8 cellular contexts compared by ENCODE assay signal in the genomic region with DNA sequence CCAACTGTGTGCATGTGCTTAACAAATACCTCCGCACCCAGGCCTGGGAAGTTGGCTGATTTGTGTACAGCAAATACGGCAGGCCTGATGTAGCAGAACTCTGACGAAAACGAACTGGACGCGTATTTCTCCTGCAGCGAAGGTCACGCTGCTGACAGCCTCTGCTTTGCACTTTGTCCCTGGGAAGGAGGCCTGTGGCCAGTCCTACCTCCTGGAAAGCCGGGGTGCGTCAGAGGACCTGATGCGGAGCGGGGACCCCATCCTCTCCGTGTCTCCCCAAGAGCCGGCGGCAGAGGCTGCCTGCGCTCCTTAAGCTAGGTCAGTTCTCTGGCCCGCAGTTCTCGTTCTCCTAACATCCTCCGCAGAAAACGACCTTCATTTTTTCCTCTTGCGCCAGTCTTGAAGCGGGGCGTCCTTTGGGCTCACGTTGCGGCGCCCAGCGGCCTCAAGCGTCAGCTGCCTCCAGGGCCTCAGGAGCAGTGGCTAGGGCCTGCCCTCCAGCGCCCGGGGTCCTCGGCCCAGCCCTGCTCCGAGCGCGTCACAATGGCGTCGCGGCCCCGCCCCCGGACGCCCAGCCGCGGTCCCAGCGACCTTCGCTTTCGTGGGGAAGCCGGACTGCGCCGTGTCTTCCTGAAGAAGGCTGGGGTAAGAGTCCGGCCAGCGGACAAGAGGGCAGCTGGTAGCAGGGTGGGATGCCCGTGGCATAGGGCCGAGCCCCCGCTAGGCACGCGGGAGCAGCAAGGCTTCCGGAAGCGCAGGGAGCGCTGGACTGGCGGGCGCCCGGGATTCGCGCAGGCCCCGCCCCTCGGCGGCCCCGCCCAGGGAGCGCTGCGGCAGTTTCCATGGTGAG. TPM values are rescaled to one million over a fixed set of nuclear protein-coding genes. Genes with fewer than 3 reads are reported as not detected.
DNase-seq lines count a peak whose midpoint lies in the region; ATAC-seq lines count a peak whose summit lies in the region.

A gene (plus strand): TSS at position 821 of the 850 bp plus-strand sequence. CDS start 38,703 bp downstream, outside the sequence.

- ATAC-seq in GM19468 (IDR thresholded peaks at IDR 0.05; ENCODE audit: extremely low read depth, unreplicated experiment), result peak; percentile 97
- peak; percentile 98 for ATAC-seq in activated T-cell treated with anti-CD3 and anti-CD28 coated beads, Interleukin-2, amount 50 U/mL, for 4 hours

- DNase-seq in D341Med (ENCODE audit: low spot score) (peak; percentile 97), HPDE6-E6E7 (ENCODE audit: extremely low spot score) (peak; percentile 85), OCI-M1 (lab: John Stamatoyannopoulos, UW) (peak; percentile 96)
- DNase-seq in activated T-cell treated with anti-CD3 and anti-CD28 coated beads, Interleukin-2, amount 50 U/mL, for 4 hours, result peak; percentile 77
- peak; percentile 76 to 77 for DNase-seq in stimulated activated CD8-positive, alpha-beta memory T cell treated with anti-CD3 and anti-CD28 coated beads, Interleukin-7, amount 100 ng/mL, for 1 hour (ENCODE audit: low read depth in 2 of 2)

- H3K4me1 ChIP-seq in esophagus (ENCODE audit: control insufficient read depth in 2 of 2, insufficient read depth in 2 of 2, low read length in 1 of 2), result no peaks in the 10 kb centered on the region
- no peaks in the 10 kb centered on the region for H3K4me1 ChIP-seq in muscle layer of colon (ENCODE audit: insufficient read depth, low read length)

- WGBS in esophagus, 2 donors, result 0% methylated on average over 60 to 69 of the region's 69 CpGs

- H3K36me3 ChIP-seq in esophagus (ENCODE audit: control insufficient read depth in 2 of 2, insufficient read depth in 2 of 2, low read length in 1 of 2), result no peaks in the 10 kb centered on the region
- no peaks in the 10 kb centered on the region for H3K36me3 ChIP-seq in muscle layer of colon (ENCODE audit: insufficient read depth, low read length)

- H3K4me3 ChIP-seq in esophagus (ENCODE audit: low read depth in 1 of 2, low read length in 2 of 2) (peak within 1 kb of the TSS; percentile 76 to 90), muscle layer of colon (ENCODE audit: low read depth in 1 of 2, low read length in 2 of 2) (peak within 1 kb of the TSS; percentile 78 to 96)

- no peaks in the 10 kb centered on the region for H3K9me3 ChIP-seq in esophagus (ENCODE audit: control insufficient read depth in 2 of 2, insufficient read depth in 1 of 2, low read depth in 1 of 2, low read length in 1 of 2)
- no peaks in the 10 kb centered on the region for H3K9me3 ChIP-seq in muscle layer of colon (ENCODE audit: low read length)

- peak within 1 kb of the TSS; percentile 95 to 98 for H3K27ac ChIP-seq in esophagus (ENCODE audit: low read depth in 2 of 2, low read length in 1 of 2)
- H3K27ac ChIP-seq in muscle layer of colon (ENCODE audit: low read depth, low read length), result peak within 1 kb of the TSS; percentile 98

- no peaks in the 10 kb centered on the region for H3K27me3 ChIP-seq in esophagus (ENCODE audit: control insufficient read depth in 1 of 2, insufficient read depth in 2 of 2, low read length in 2 of 2)
- no peaks in the 10 kb centered on the region for H3K27me3 ChIP-seq in muscle layer of colon (ENCODE audit: control insufficient read depth in 1 of 2, insufficient read depth in 2 of 2, low read length in 2 of 2)

- peak within 1 kb of the TSS; percentile 96 for H3K4me3 Mint-ChIP-seq in activated T-cell treated with anti-CD3 and anti-CD28 coated beads, Interleukin-2, amount 50 U/mL, for 4 hours

- H3K4me1 Mint-ChIP-seq in activated T-cell treated with anti-CD3 and anti-CD28 coated beads, Interleukin-2, amount 50 U/mL, for 4 hours (ENCODE audit: low read depth), result peaks cover 18% of the 10 kb centered on the region

- peak within 1 kb of the TSS; percentile 94 for H3K9ac ChIP-seq in muscle layer of colon (ENCODE audit: low read length)

- no peaks in the 10 kb centered on the region for H3K27me3 Mint-ChIP-seq in activated T-cell treated with anti-CD3 and anti-CD28 coated beads, Interleukin-2, amount 50 U/mL, for 4 hours (ENCODE audit: low read depth)

- no peaks in the 10 kb centered on the region for H3K9me3 Mint-ChIP-seq in activated T-cell treated with anti-CD3 and anti-CD28 coated beads, Interleukin-2, amount 50 U/mL, for 4 hours

- peaks cover 2% of the 10 kb centered on the region for H3K36me3 Mint-ChIP-seq in activated T-cell treated with anti-CD3 and anti-CD28 coated beads, Interleukin-2, amount 50 U/mL, for 4 hours (ENCODE audit: insufficient read depth)

RNA-seq across cellular contexts. Expression of the gene that starts here (rescaled TPM):
- 1 to 10 TPM; 1.3 to 3.8 (median 1.6) TPM for total RNA-seq in activated T-cell treated with anti-CD3 and anti-CD28 coated beads, Interleukin-2, amount 50 U/mL, for 4 hours
- polyA plus RNA-seq in esophagus, result 1 to 10 TPM; 2.7 to 3.7 TPM

Comparison
In these comparisons a context has a peak if more than half of its experiments do, and no peak if none do; other contexts are left out.
1. Peak in every context shown above with its lines: DNase-seq, ATAC-seq, H3K4me3 ChIP-seq and H3K27ac ChIP-seq.